ENCODE assay signal across 33 cellular contexts in genomic region chr4:105828074-105828473, GRCh38.
DNase-seq lines count a peak whose midpoint lies in the region; ATAC-seq, FAIRE-seq and TF ChIP-seq lines count a peak whose summit lies in the region.
"Had no signal": no experiment of that assay in that cellular context is flagged by ENCODE, and none has a peak within 500 bp of the region (broad histone marks: within the 10 kb centered on the region; RNA-seq: fewer than 3 reads in every experiment).

No MANE protein-coding gene starts in this region.

- H2BK20ac ChIP-seq in IMR-90 (ENCODE audit: low read depth, low read length), result no peak overlapping the region

- H3K27ac ChIP-seq in HepG2 (ENCODE audit: extremely low read length, insufficient read depth, low read length) (no peak overlapping the region), right lobe of liver (no peak overlapping the region), A549 (no peak overlapping the region), IMR-90 (ENCODE audit: insufficient read depth, low read length) (no peak overlapping the region), K562 (ENCODE audit: extremely low read depth, low read depth, low read length) (no peak overlapping the region)
- H3K27ac ChIP-seq: 22Rv1; BLaER1; BLaER1 treated with 17β-estradiol and CSF1 and Interleukin-3, amounts not matched to agents 10 nM and 100 nM; C4-2B had no signal

- no peak overlapping the region for H3K4me3 ChIP-seq in HepG2 (replicated peaks in 1 of 3; ENCODE audit: insufficient read depth in 1 of 3, low read depth in 2 of 3, low read length in 3 of 3)
- H3K4me3 ChIP-seq in right lobe of liver, result no peak overlapping the region
- H3K4me3 ChIP-seq in A549, result no peak overlapping the region
- H3K4me3 ChIP-seq in IMR-90 (ENCODE audit: insufficient read depth, low read depth, low read length), result no peak overlapping the region
- H3K4me3 ChIP-seq in K562, result no peak overlapping the region
- H3K4me3 ChIP-seq: BLaER1; BLaER1 treated with 17β-estradiol and CSF1 and Interleukin-3, amounts not matched to agents 10 nM and 100 nM had no signal

- dilution Hi-C loops in IMR-90 (cut with HindIII; ENCODE audit: low sequenced_read_pairs, unreplicated experiment), result no loop called here

- TF ChIP-seq EP300 in HepG2 (IDR thresholded peaks at IDR 0.05; ENCODE audit: low read depth in 2 of 2, low read length in 2 of 2) (no peak), HepG2 (CRISPR knock-in tag; IDR thresholded peaks at IDR 0.05; ENCODE audit: borderline replicate concordance) (no peak), A549 (IDR thresholded peaks at IDR 0.05) (no peak), K562 (IDR thresholded peaks at IDR 0.05; ENCODE audit: low read length) (no peak)

- H3K18ac ChIP-seq in IMR-90 (ENCODE audit: low read depth, low read length), result no peak overlapping the region

- BruUV-seq in HepG2 (replicated peaks; lab: Mats Ljungman, UMichigan), result no TSS peak
- BruUV-seq in IMR-90 (replicated peaks; lab: Mats Ljungman, UMichigan), result no TSS peak
- BruUV-seq in K562 (replicated peaks; lab: Mats Ljungman, UMichigan), result no TSS peak

- no peaks in the 10 kb centered on the region; a peak in 1 of 5 replicates for H3K36me3 ChIP-seq in HepG2 (replicated peaks in 1 of 2; ENCODE audit: control insufficient read depth in 1 of 2, insufficient read depth in 2 of 2, low read length in 2 of 2)
- no peaks in the 10 kb centered on the region for H3K36me3 ChIP-seq in right lobe of liver
- H3K36me3 ChIP-seq in IMR-90 (ENCODE audit: control insufficient read depth, insufficient read depth, low read length), result no peaks in the 10 kb centered on the region
- H3K36me3 ChIP-seq in K562 (ENCODE audit: control insufficient read depth, insufficient read depth, low read length), result peaks cover 7% of the 10 kb centered on the region; the same call in 1 of the 3 replicates
- H3K36me3 ChIP-seq: BLaER1 had no signal

- TF ChIP-seq RAD21 in HepG2 (CRISPR knock-in tag; IDR thresholded peaks at IDR 0.05) (no peak), A549 (conservative IDR thresholded peaks at IDR 0.05 in 1 of 2, IDR thresholded peaks at IDR 0.05 in 1 of 2) (no peak), IMR-90 (IDR thresholded peaks at IDR 0.05; ENCODE audit: low read length) (no peak), K562 (CRISPR knock-in tag; conservative IDR thresholded peaks at IDR 0.05 in 1 of 2, IDR thresholded peaks at IDR 0.05 in 1 of 2) (no peak)

- CTCF ChIA-PET in HepG2 (lab: Yijun Ruan, JAX; ENCODE audit: low intra/inter-chr PET ratio, low total read pairs), result no interaction called here
- CTCF ChIA-PET in A549 (lab: Yijun Ruan, JAX), result interaction anchor here (0.5 kb wide), 1 partner anchor 88 kb away, joined by 3 read pairs; no protein-coding TSS in a partner anchor
- CTCF ChIA-PET in IMR-90 (lab: Yijun Ruan, JAX), result no interaction called here
- CTCF ChIA-PET in K562 (lab: Yijun Ruan, JAX; ENCODE audit: low intra/inter-chr PET ratio), result no interaction called here

- WGBS in HepG2 (ENCODE audit: low lambda C conversion rate), result 93% methylated on average over 2 of the region's 2 CpGs
- 100% methylated on average over 2 of the region's 2 CpGs for WGBS in right lobe of liver (ENCODE audit: insufficient coverage, low coverage, low lambda C conversion rate, missing lambda C conversion rate)
- WGBS in A549 (ENCODE audit: missing lambda C conversion rate), result 99% methylated on average over 2 of the region's 2 CpGs
- WGBS in IMR-90 (ENCODE audit: extremely low coverage in 2 of 2, insufficient read length in 1 of 2), 2 experiments, result no CpG with 5 or more reads among the region's 2 CpGs
- WGBS in K562 (ENCODE audit: insufficient coverage, low coverage, missing lambda C conversion rate), result 100% methylated on average over 2 of the region's 2 CpGs

- no peak overlapping the region for H4K5ac ChIP-seq in IMR-90 (ENCODE audit: low read depth, low read length)

- no peak overlapping the region for H3K9ac ChIP-seq in HepG2 (ENCODE audit: insufficient read depth, low read depth, low read length)
- no peak overlapping the region for H3K9ac ChIP-seq in IMR-90 (ENCODE audit: low read depth, low read length)
- no peak overlapping the region for H3K9ac ChIP-seq in K562 (ENCODE audit: insufficient read depth in 1 of 2, low read depth in 2 of 2, low read length in 2 of 2)
- H3K9ac ChIP-seq: BLaER1; BLaER1 treated with 17β-estradiol and CSF1 and Interleukin-3, amounts not matched to agents 10 nM and 100 nM had no signal

- FAIRE-seq in HepG2 (lab: Jason Lieb, UNC), result no peak
- no peak for FAIRE-seq in A549 (lab: Jason Lieb, UNC)
- no peak for FAIRE-seq in K562 (lab: Jason Lieb, UNC)
- FAIRE-seq: D721Med had no signal

- H2BK15ac ChIP-seq in IMR-90 (ENCODE audit: low read depth, low read length), result no peak overlapping the region

- H3K9me1 ChIP-seq in IMR-90 (ENCODE audit: insufficient read depth, low read length) (no peaks in the 10 kb centered on the region), K562 (ENCODE audit: control insufficient read depth, insufficient read depth, low read length) (no peaks in the 10 kb centered on the region)

- H2BK120ac ChIP-seq in IMR-90 (ENCODE audit: low read depth, low read length), result no peak overlapping the region

- no peak overlapping the region for H3K23ac ChIP-seq in IMR-90 (ENCODE audit: low read depth, low read length)

- TF ChIP-seq CTCF in HepG2 (CRISPR knock-in tag; IDR thresholded peaks at IDR 0.05), result no peak
- no peak for TF ChIP-seq CTCF in right lobe of liver (IDR thresholded peaks at IDR 0.05)
- no peak for TF ChIP-seq CTCF in A549 (IDR thresholded peaks at IDR 0.05)
- TF ChIP-seq CTCF in IMR-90 (conservative IDR thresholded peaks at IDR 0.05; ENCODE audit: low read depth, low read length), result no peak
- no peak for TF ChIP-seq CTCF in K562 (IDR thresholded peaks at IDR 0.05 in 2 of 3, conservative IDR thresholded peaks at IDR 0.05 in 1 of 3; ENCODE audit: insufficient read depth in 2 of 3, low read depth in 1 of 3, low read length in 3 of 3)

- DNase-seq in HepG2 (ENCODE audit: low spot score), result no peak
- no peak for DNase-seq in right lobe of liver
- DNase-seq in A549 (ENCODE audit: low read depth in 1 of 2, low spot score in 1 of 2), result no peak
- no peak for DNase-seq in IMR-90
- no peak for DNase-seq in K562 (ENCODE audit: extremely low read depth in 1 of 4, low spot score in 3 of 4)
- DNase-seq in NAMALWA (ENCODE audit: low spot score), result no peak
- DNase-seq in NCI-H226, result no peak
- DNase-seq: 8988T; ACHN; AML-193; BE2C; C1 segment of cervical spinal cord; Caco-2; Calu3; CD4-positive, alpha-beta memory T cell; CD4-positive, alpha-beta T cell; CD4-positive, CD25-positive, alpha-beta regulatory T cell; CD8-positive, alpha-beta memory T cell; CD8-positive, alpha-beta T cell; COR-L47; DMS 273 treated with DMSO at 0.1 percent for 48 hours; DMS153; DMS53; DMS79; DMS79 treated with DMSO at 0.1 percent for 48 hours; DND-41; EL had no signal

- TF ChIP-seq POLR2A in HepG2 (IDR thresholded peaks at IDR 0.05; ENCODE audit: insufficient read depth in 1 of 2, low read depth in 2 of 2, low read length in 2 of 2) (no peak), right lobe of liver (IDR thresholded peaks at IDR 0.05) (no peak), A549 (IDR thresholded peaks at IDR 0.05; ENCODE audit: low read length) (no peak), IMR-90 (IDR thresholded peaks at IDR 0.05; ENCODE audit: low read depth, low read length) (no peak), K562 (conservative IDR thresholded peaks at IDR 0.05) (no peak)

- no peak overlapping the region for H4K8ac ChIP-seq in IMR-90 (ENCODE audit: low read depth in 2 of 2, low read length in 2 of 2)

- no peak overlapping the region for H2AK9ac ChIP-seq in IMR-90 (replicated peaks; ENCODE audit: low read depth, low read length, poor library complexity)

- H2AFZ ChIP-seq in HepG2 (ENCODE audit: low read length), result no peak overlapping the region
- H2AFZ ChIP-seq in IMR-90 (replicated peaks; ENCODE audit: low read length, poor library complexity), result no peak overlapping the region
- no peak overlapping the region for H2AFZ ChIP-seq in K562 (ENCODE audit: low read depth, low read length)

- no peak overlapping the region for H3K14ac ChIP-seq in IMR-90 (replicated peaks; ENCODE audit: low read depth, low read length)

- H3K9me3 ChIP-seq in HepG2 (ENCODE audit: low read length) (no peaks in the 10 kb centered on the region), right lobe of liver (no peaks in the 10 kb centered on the region), A549 (no peaks in the 10 kb centered on the region), IMR-90 (ENCODE audit: control insufficient read depth, insufficient read depth, low read length) (no peaks in the 10 kb centered on the region), K562 (replicated peaks; ENCODE audit: control insufficient read depth, insufficient read depth, low read depth, low read length) (no peaks in the 10 kb centered on the region)
- H3K9me3 ChIP-seq: BE2C, BLaER1, Caco-2 had no signal

- no peak for ATAC-seq in HepG2
- ATAC-seq in right lobe of liver, result no peak
- no peak for ATAC-seq in A549
- ATAC-seq in IMR-90 (ENCODE audit: low read depth), result no peak
- ATAC-seq in K562, result no peak
- no peak for ATAC-seq in GM18909 (IDR thresholded peaks at IDR 0.05; ENCODE audit: poor library complexity, unreplicated experiment)
- ATAC-seq: CD8-positive, alpha-beta T cell had no signal

- in situ Hi-C loops in HepG2 (cut with HindIII; ENCODE audit: extremely low pct_ligation_motif_present, low pct_unique_long_range_greater_than_20kb) (no loop called here), IMR-90 (cut with MboI; ENCODE audit: low sequenced_read_pairs) (no loop called here), K562 (cut with MboI) (no loop called here)

- no peaks in the 10 kb centered on the region for H3K79me2 ChIP-seq in HepG2 (ENCODE audit: insufficient read depth, low read length)
- H3K79me2 ChIP-seq in K562 (ENCODE audit: control insufficient read depth, insufficient read depth, low read length), result no peaks in the 10 kb centered on the region

- H3K4me2 ChIP-seq in HepG2 (ENCODE audit: low read depth, low read length) (no peak overlapping the region), A549 (no peak overlapping the region), IMR-90 (ENCODE audit: low read depth, low read length) (no peak overlapping the region), K562 (ENCODE audit: insufficient read depth, low read length) (no peak overlapping the region)
- H3K4me2 ChIP-seq: BLaER1; BLaER1 treated with 17β-estradiol and CSF1 and Interleukin-3, amounts not matched to agents 10 nM and 100 nM had no signal

- no peak overlapping the region for H2AK5ac ChIP-seq in IMR-90 (ENCODE audit: low read depth, low read length)

- H4K20me1 ChIP-seq in HepG2 (ENCODE audit: insufficient read depth, low read length), result no peaks in the 10 kb centered on the region
- no peaks in the 10 kb centered on the region for H4K20me1 ChIP-seq in IMR-90 (ENCODE audit: insufficient read depth, low read length)
- no peaks in the 10 kb centered on the region for H4K20me1 ChIP-seq in K562 (replicated peaks; ENCODE audit: control insufficient read depth, insufficient read depth, low read length)
- H4K20me1 ChIP-seq: BLaER1; BLaER1 treated with 17β-estradiol and CSF1 and Interleukin-3, amounts not matched to agents 10 nM and 100 nM had no signal

- H3K4me1 ChIP-seq in HepG2 (ENCODE audit: insufficient read depth, low read length) (peaks cover 8% of the 10 kb centered on the region), right lobe of liver (no peaks in the 10 kb centered on the region), A549 (no peaks in the 10 kb centered on the region), IMR-90 (ENCODE audit: control insufficient read depth, insufficient read depth, low read length) (no peaks in the 10 kb centered on the region), K562 (replicated peaks in 1 of 2; ENCODE audit: control insufficient read depth in 2 of 2, insufficient read depth in 2 of 2, low read length in 2 of 2) (no peaks in the 10 kb centered on the region)
- H3K4me1 ChIP-seq: BE2C; BLaER1; BLaER1 treated with 17β-estradiol and CSF1 and Interleukin-3, amounts not matched to agents 10 nM and 100 nM had no signal

- intact Hi-C loops in HepG2 (cut with micrococcal nuclease; ENCODE audit: unreplicated experiment), result no loop called here
- intact Hi-C loops in right lobe of liver (cut with DNase I), result no loop called here
- intact Hi-C loops in IMR-90 (cut with micrococcal nuclease), result no loop called here
- intact Hi-C loops in K562 (cut with micrococcal nuclease), result no loop called here

- H3K27me3 ChIP-seq in HepG2 (ENCODE audit: control insufficient read depth in 1 of 2, insufficient read depth in 2 of 2, low read length in 2 of 2), result no peaks in the 10 kb centered on the region
- H3K27me3 ChIP-seq in right lobe of liver, result no peaks in the 10 kb centered on the region
- no peaks in the 10 kb centered on the region for H3K27me3 ChIP-seq in IMR-90 (ENCODE audit: control insufficient read depth, insufficient read depth, low read length)
- H3K27me3 ChIP-seq in K562 (ENCODE audit: control insufficient read depth in 2 of 2, insufficient read depth in 2 of 2, low read length in 2 of 2), result no peaks in the 10 kb centered on the region
- H3K27me3 ChIP-seq: BE2C; BLaER1; BLaER1 treated with 17β-estradiol and CSF1 and Interleukin-3, amounts not matched to agents 10 nM and 100 nM had no signal

- no peak overlapping the region for H4K91ac ChIP-seq in IMR-90 (ENCODE audit: insufficient read depth, low read depth, low read length)

- no peak overlapping the region for H3K56ac ChIP-seq in IMR-90 (ENCODE audit: extremely low read depth, insufficient read depth, low read length)

- no peaks in the 10 kb centered on the region for H3K79me1 ChIP-seq in IMR-90 (ENCODE audit: low read depth in 1 of 2, low read length in 2 of 2)

- POLR2A ChIA-PET in HepG2 (lab: Yijun Ruan, JAX), result no interaction called here
- POLR2A ChIA-PET in A549 (lab: Yijun Ruan, JAX), result no interaction called here
- POLR2A ChIA-PET in IMR-90 (lab: Charles Lee; ENCODE audit: unreplicated experiment), result no interaction called here
- POLR2A ChIA-PET in K562 (lab: Yijun Ruan, JAX), result no interaction called here

- H2BK5ac ChIP-seq in IMR-90 (ENCODE audit: low read depth, low read length, poor library complexity, severe bottlenecking), result no peak overlapping the region

- H3K4ac ChIP-seq in IMR-90 (ENCODE audit: low read depth, low read length), result no peak overlapping the region

Comparison
In these comparisons a context has a peak if more than half of its experiments do, and no peak if none do; other contexts are left out.
1. Of the 241 proteins assayed by ChIP-seq in both HepG2 and K562: peak only in HepG2: MAFF and MAFK; only in K562: none; in both: none; in neither: 239.